ENCODE assay signal across 1 cellular context in genomic region chr3:149270180-149270579, GRCh38.
TF ChIP-seq lines count a peak whose summit lies in the region.

No MANE protein-coding gene starts in this region.

TF ChIP-seq in HepG2, 621 proteins besides CTCF, POLR2A, EP300 and RAD21 (continued from another document):
- TF ChIP-seq RFXANK (CRISPR knock-in tag; IDR thresholded peaks at IDR 0.05): no peak
